ENCODE assay signal across 17 cellular contexts in the genomic region with DNA sequence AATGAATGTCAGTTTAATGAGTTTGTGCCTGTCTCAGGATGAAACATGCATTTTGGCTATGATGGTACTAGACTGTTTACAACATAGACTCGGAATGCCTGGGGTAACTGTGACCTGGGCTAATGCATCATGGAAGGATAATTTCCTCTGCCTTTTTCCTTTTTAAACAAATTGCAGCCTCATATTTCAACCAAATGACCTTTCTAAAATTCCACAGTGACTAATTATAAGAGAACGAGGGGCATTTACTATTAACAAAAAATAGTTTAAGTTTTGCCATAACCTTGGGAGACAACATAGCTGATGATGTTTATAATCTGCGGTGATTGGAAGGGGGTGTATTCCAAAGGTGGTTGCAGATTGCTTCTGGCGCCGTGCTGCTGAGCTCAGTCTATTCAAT.
A peak's percentile ranks its signal among the peaks of the same experiment; 100 is the strongest.
DNase-seq lines count a peak whose midpoint lies in the region; ATAC-seq and TF ChIP-seq lines count a peak whose summit lies in the region.
"Had no signal": no experiment of that assay in that cellular context is flagged by ENCODE, and none has a peak within 500 bp of the region (broad histone marks: within the 10 kb centered on the region; RNA-seq: fewer than 3 reads in every experiment).

No MANE protein-coding gene starts in this region.

- DNase-seq in AG08395 (ENCODE audit: low spot score) (peak; percentile 41), GM04504 (ENCODE audit: low read depth) (peak; percentile 42), amniotic stem cell (lab: John Stamatoyannopoulos, UW) (peak; percentile 9), foreskin keratinocyte (peak; percentile 13 to 57), tibial nerve (ENCODE audit: low spot score in 2 of 2) (no peak)
- no peak for DNase-seq in effector CD4-positive, alpha-beta T cell
- no peak for DNase-seq in effector CD8-positive, alpha-beta T cell (lab: John Stamatoyannopoulos, UW)
- DNase-seq: DMS 273 treated with DMSO at 0.1 percent for 48 hours, GM23248, NCI-H1436, NCI-H2029 treated with DMSO at 0.1 percent for 48 hours, NCI-H510A treated with DMSO at 0.1 percent for 48 hours, Right ventricle myocardium superior, SK-N-SH had no signal

- TF ChIP-seq POLR2A in tibial nerve (IDR thresholded peaks at IDR 0.05) = no peak

- H3K27ac ChIP-seq in foreskin keratinocyte (no peak overlapping the region), tibial nerve (no peak overlapping the region)
- H3K27ac ChIP-seq: BLaER1, GM23248 had no signal

- TF ChIP-seq CTCF in foreskin keratinocyte (conservative IDR thresholded peaks at IDR 0.05) = no peak
- TF ChIP-seq CTCF in tibial nerve (IDR thresholded peaks at IDR 0.05) = no peak

- no peaks in the 10 kb centered on the region for H3K9me3 ChIP-seq in tibial nerve
- H3K9me3 ChIP-seq: BLaER1, SK-N-SH had no signal

- WGBS in tibial nerve, 2 donors = 45 to 55% methylated on average over 5 of the region's 5 CpGs

- no peak overlapping the region for H3K4me3 ChIP-seq in tibial nerve
- H3K4me3 ChIP-seq: BLaER1, GM23248 had no signal

- TF ChIP-seq EP300 in tibial nerve (IDR thresholded peaks at IDR 0.05) = no peak

- H3K27me3 ChIP-seq in foreskin keratinocyte = no peaks in the 10 kb centered on the region
- no peaks in the 10 kb centered on the region for H3K27me3 ChIP-seq in tibial nerve
- H3K27me3 ChIP-seq: BLaER1 had no signal

- no peak for ATAC-seq in foreskin keratinocyte
- ATAC-seq in HG02981 (IDR thresholded peaks at IDR 0.05; ENCODE audit: unreplicated experiment) = no peak
- ATAC-seq: Panc1 had no signal

- H3K36me3 ChIP-seq in tibial nerve = no peaks in the 10 kb centered on the region
- H3K36me3 ChIP-seq: BLaER1 had no signal

- H3K4me1 ChIP-seq in foreskin keratinocyte (no peaks in the 10 kb centered on the region), tibial nerve (peaks cover 0 to under 1% (median 0%) of the 10 kb centered on the region in 4 donors)
- H3K4me1 ChIP-seq: BLaER1 had no signal

Comparison
In these comparisons a context has a peak if more than half of its experiments do, and no peak if none do; other contexts are left out.
1. DNase-seq: peak in AG08395 (single experiment), GM04504 (single experiment), amniotic stem cell (single experiment) and foreskin keratinocyte (2 of 2); none in effector CD4-positive, alpha-beta T cell (single experiment), effector CD8-positive, alpha-beta T cell (single experiment) and tibial nerve (0 of 2).